Comparison of ENCODE assay signal across 22 cellular contexts in the genomic region with DNA sequence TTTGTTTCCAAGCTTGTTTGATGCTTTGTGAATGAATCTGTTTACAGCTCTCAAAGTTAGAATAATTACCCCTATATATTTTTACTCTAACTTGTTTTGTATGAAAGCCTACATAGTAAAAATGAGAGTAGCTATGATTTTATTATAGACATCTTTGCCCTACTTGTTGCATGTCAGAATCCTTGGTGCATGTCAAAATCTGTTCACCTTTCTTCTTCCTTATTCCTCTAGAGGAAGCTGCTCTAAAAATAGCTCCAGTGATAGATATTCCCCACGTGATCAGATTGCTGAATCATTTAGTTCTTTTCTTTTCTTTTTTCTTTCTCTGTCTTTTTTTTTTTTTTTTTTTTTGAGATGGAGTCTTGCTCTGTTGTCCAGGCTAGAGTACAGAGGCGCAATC.
"Had no signal": no experiment of that assay in that cellular context is flagged by ENCODE, and none has a peak within 500 bp of the region (broad histone marks: within the 10 kb centered on the region; RNA-seq: fewer than 3 reads in every experiment).

No MANE protein-coding gene starts in this region.

- H3K4me2 ChIP-seq: hepatocyte, neural progenitor cell had no signal

- H3K4me1 ChIP-seq: neural progenitor cell, pancreas, right lobe of liver, upper lobe of left lung, uterus had no signal

- H3K9ac ChIP-seq: neural progenitor cell had no signal

- H3K36me3 ChIP-seq: neural progenitor cell, pancreas, right lobe of liver, upper lobe of left lung, uterus had no signal

- ATAC-seq: effector memory CD8-positive, alpha-beta T cell; left colon; left ventricle myocardium superior; natural killer cell treated with Interleukin-12 subunit alpha and Interleukin-12 subunit beta and Interleukin-15 and Interleukin-18, amount 100 ng/mL, for 72 hours; pancreas; right lobe of liver had no signal

- H3K79me2 ChIP-seq: hepatocyte had no signal

- DNase-seq: effector memory CD8-positive, alpha-beta T cell; erythroblast; foreskin melanocyte; head of caudate nucleus; kidney; left colon; left ventricle myocardium superior; mesenchymal stem cell; midbrain; nucleus accumbens; pancreas; right lobe of liver; stimulated activated CD4-positive, alpha-beta T cell treated with anti-CD3 and anti-CD28 coated beads, Interleukin-4, amount 100 ng/mL, for 24 hours; stimulated activated naive CD4-positive, alpha-beta T cell; stomach; substantia nigra; upper lobe of left lung; uterus had no signal

- H3K9me3 ChIP-seq: pancreas, right lobe of liver, stomach, upper lobe of left lung, uterus had no signal

- H3K27me3 ChIP-seq: hepatocyte, neural progenitor cell, pancreas, right lobe of liver, stomach, upper lobe of left lung, uterus had no signal

- H2AFZ ChIP-seq: hepatocyte, neural progenitor cell had no signal

- H3K27ac ChIP-seq: hepatocyte, neural progenitor cell, pancreas, right lobe of liver, stomach, upper lobe of left lung, uterus had no signal

- H3K4me3 ChIP-seq: hepatocyte, lung, neural progenitor cell, pancreas, right lobe of liver, stomach, upper lobe of left lung, uterus had no signal
